ENCODE assay signal across 8 cellular contexts in genomic region chr1:9910425-9911178, GRCh38. TPM values are rescaled to one million over a fixed set of nuclear protein-coding genes. Genes with fewer than 3 reads are reported as not detected.
DNase-seq lines count a peak whose midpoint lies in the region; ATAC-seq and TF ChIP-seq lines count a peak whose summit lies in the region.

No MANE protein-coding gene starts in this region.

- CTCF ChIA-PET in PC-3 (lab: Charles Lee), result interaction anchor here (0.8 kb wide), 1 partner anchor 126 kb away, joined by 5 read pairs; no protein-coding TSS in a partner anchor

- H3K4me2 ChIP-seq in PC-3 (ENCODE audit: low read length), result peak overlapping the region; percentile 89

- H3K9me3 Mint-ChIP-seq in activated T-cell treated with anti-CD3 and anti-CD28 coated beads, Interleukin-2, amount 50 U/mL, for 24 hours, result no peaks in the 10 kb centered on the region

- peaks cover 33% of the 10 kb centered on the region for H3K4me1 Mint-ChIP-seq in activated T-cell treated with anti-CD3 and anti-CD28 coated beads, Interleukin-2, amount 50 U/mL, for 24 hours (ENCODE audit: low read depth)

- intact Hi-C loops in PC-3 (cut with micrococcal nuclease), result loop anchor here (2.0 to 5.0 kb wide), 2 partner anchors 18 to 128 kb away; no protein-coding TSS in a partner anchor

- H3K4me1 ChIP-seq in PC-3 (ENCODE audit: insufficient read depth, low read length), result peaks cover 13% of the 10 kb centered on the region
- peaks cover 9% of the 10 kb centered on the region for H3K4me1 ChIP-seq in muscle layer of colon (ENCODE audit: insufficient read depth, low read length)

- H3K27me3 ChIP-seq in PC-3 (ENCODE audit: low read length), result no peaks in the 10 kb centered on the region
- no peaks in the 10 kb centered on the region for H3K27me3 ChIP-seq in muscle layer of colon (ENCODE audit: control insufficient read depth in 1 of 2, insufficient read depth in 2 of 2, low read length in 2 of 2)

- BruUV-seq in PC-3 (replicated peaks; lab: Mats Ljungman, UMichigan), result TSS peak; percentile 96

- no peaks in the 10 kb centered on the region for H3F3A ChIP-seq in PC-3 (ENCODE audit: low read length, unreplicated experiment)

- peak; percentile 80 for TF ChIP-seq POLR2A in erythroblast (IDR thresholded peaks at IDR 0.05; ENCODE audit: low read length)

- H3K27ac ChIP-seq in PC-3 (ENCODE audit: low read length) (peak overlapping the region; percentile 52), muscle layer of colon (ENCODE audit: low read depth, low read length) (peak overlapping the region; percentile 73)

- peaks cover 6% of the 10 kb centered on the region for H3K36me3 Mint-ChIP-seq in activated T-cell treated with anti-CD3 and anti-CD28 coated beads, Interleukin-2, amount 50 U/mL, for 24 hours (ENCODE audit: low read depth)

- H3K9me3 ChIP-seq in PC-3 (ENCODE audit: low read length), result no peaks in the 10 kb centered on the region
- H3K9me3 ChIP-seq in muscle layer of colon (ENCODE audit: low read length), result no peaks in the 10 kb centered on the region

- peak overlapping the region; percentile 65 for H3K4me3 ChIP-seq in Jurkat, Clone E6-1 (ENCODE audit: low read length)
- peak overlapping the region; percentile 70 for H3K4me3 ChIP-seq in PC-3 (ENCODE audit: low read length)
- H3K4me3 ChIP-seq in muscle layer of colon (ENCODE audit: low read depth in 1 of 2, low read length in 2 of 2), result peak overlapping the region; percentile 28 to 75

- peak overlapping the region; percentile 98 for H3K27ac Mint-ChIP-seq in activated T-cell treated with anti-CD3 and anti-CD28 coated beads, Interleukin-2, amount 50 U/mL, for 24 hours

- DNase-seq in DMS53 (lab: John Stamatoyannopoulos, UW) (peak; percentile 100), PC-3 (peak; percentile 98), erythroblast (lab: John Stamatoyannopoulos, UW) (peak; percentile 99 to 100)
- peak; percentile 97 for DNase-seq in Jurkat, Clone E6-1 (ENCODE audit: low read depth, low spot score)
- peak; percentile 100 for DNase-seq in activated T-cell treated with anti-CD3 and anti-CD28 coated beads, Interleukin-2, amount 50 U/mL, for 24 hours
- DNase-seq in stimulated activated CD8-positive, alpha-beta memory T cell treated with anti-CD3 and anti-CD28 coated beads, Interleukin-7, amount 100 ng/mL, for 1 hour (ENCODE audit: low read depth in 2 of 2), result peak; percentile 100

- peaks cover 33% of the 10 kb centered on the region for H3K79me2 ChIP-seq in PC-3 (ENCODE audit: low read length)

- no peak for TF ChIP-seq CTCF in PC-3 (conservative IDR thresholded peaks at IDR 0.05; ENCODE audit: low read depth, low read length)

- H3K9me2 ChIP-seq in PC-3 (replicated peaks; ENCODE audit: low read length), result no peaks in the 10 kb centered on the region

- H3K9ac ChIP-seq in PC-3 (ENCODE audit: low read length), result peak overlapping the region; percentile 56
- peak overlapping the region; percentile 79 for H3K9ac ChIP-seq in muscle layer of colon (ENCODE audit: low read length)

- peak overlapping the region; percentile 89 for H2AFZ ChIP-seq in PC-3 (ENCODE audit: low read length)

- peak overlapping the region; percentile 92 for H3K4me3 Mint-ChIP-seq in activated T-cell treated with anti-CD3 and anti-CD28 coated beads, Interleukin-2, amount 50 U/mL, for 24 hours

- H4K20me1 ChIP-seq in PC-3 (ENCODE audit: low read length), result no peaks in the 10 kb centered on the region

- H3K27me3 Mint-ChIP-seq in activated T-cell treated with anti-CD3 and anti-CD28 coated beads, Interleukin-2, amount 50 U/mL, for 24 hours, result no peaks in the 10 kb centered on the region

- H3K36me3 ChIP-seq in PC-3 (ENCODE audit: low read depth, low read length) (no peaks in the 10 kb centered on the region), muscle layer of colon (ENCODE audit: insufficient read depth, low read length) (no peaks in the 10 kb centered on the region)

- POLR2A ChIA-PET in PC-3 (lab: Charles Lee; ENCODE audit: unreplicated experiment), result interaction anchor here (0.6 to 1.2 kb wide), 6 partner anchors 17 to 359 kb away, joined by 3 to 6 read pairs (median 4); no protein-coding TSS in a partner anchor

- ATAC-seq in GM21717 (IDR thresholded peaks at IDR 0.05; ENCODE audit: unreplicated experiment) (peak; percentile 95), PC-3 (peak; percentile 97)

RNA-seq across cellular contexts. Expression of gene CTNNBIP1, which starts 0.5 kb away (rescaled TPM):
- polyA plus RNA-seq in Jurkat, Clone E6-1 (2012; ENCODE audit: insufficient read depth, insufficient read length), result 41.5 TPM
- total RNA-seq in PC-3 (2014; rRNA removed), result 78.1 and 102 TPM in 2 replicates

RNA-seq across cellular contexts. Expression of gene LZIC, which starts 32.6 kb away (rescaled TPM):
- 35.7 TPM for polyA plus RNA-seq in Jurkat, Clone E6-1 (2012; ENCODE audit: insufficient read depth, insufficient read length)
- 27.2 and 32.5 TPM in 2 replicates for total RNA-seq in PC-3 (2014; rRNA removed)

RNA-seq across cellular contexts. Expression of gene NMNAT1, which starts 32.7 kb away (rescaled TPM):
- 11.8 TPM for polyA plus RNA-seq in Jurkat, Clone E6-1 (2012; ENCODE audit: insufficient read depth, insufficient read length)
- 4.6 and 7.3 TPM in 2 replicates for total RNA-seq in PC-3 (2014; rRNA removed)

Comparison
In these comparisons a context has a peak if more than half of its experiments do, and no peak if none do; other contexts are left out.
1. Peak in every context shown above with its lines: DNase-seq, ATAC-seq, H3K4me3 ChIP-seq and H3K27ac ChIP-seq.